ENCODE assay signal across 18 cellular contexts in genomic region chr1:20343937-20344302, GRCh38. TPM values are rescaled to one million over a fixed set of nuclear protein-coding genes. Genes with fewer than 3 reads are reported as not detected.
DNase-seq lines count a peak whose midpoint lies in the region; ATAC-seq and TF ChIP-seq lines count a peak whose summit lies in the region.
"Had no signal": no experiment of that assay in that cellular context is flagged by ENCODE, and none has a peak within 500 bp of the region (broad histone marks: within the 10 kb centered on the region; RNA-seq: fewer than 3 reads in every experiment).

No MANE protein-coding gene starts in this region.

- no peak overlapping the region for H3K27ac Mint-ChIP-seq in T-helper 17 cell
- H3K27ac Mint-ChIP-seq: activated CD8-positive, alpha-beta memory T cell treated with anti-CD3 and anti-CD28 coated beads, Interleukin-2, amount 10 ng/mL, durations not matched to agents 7 days and 5 days; activated naive CD4-positive, alpha-beta T cell treated with anti-CD3 and anti-CD28 coated beads, Interleukin-2, amount 10 ng/mL, durations not matched to agents 7 days and 5 days had no signal

- no peaks in the 10 kb centered on the region for H3F3A ChIP-seq in MM.1S (ENCODE audit: insufficient read depth, low read length)

- H3K9me2 ChIP-seq in MM.1S (replicated peaks; ENCODE audit: insufficient read depth, low read length): no peaks in the 10 kb centered on the region

- no peak overlapping the region for H3K4ac ChIP-seq in trophoblast cell (ENCODE audit: low read depth, low read length)

- H4K20me1 ChIP-seq in MM.1S (ENCODE audit: insufficient read depth, low read length): no peaks in the 10 kb centered on the region

- H3K9ac ChIP-seq in trophoblast cell (ENCODE audit: low read length) (no peak overlapping the region), MM.1S (ENCODE audit: low read length) (no peak overlapping the region)

- H3K18ac ChIP-seq in trophoblast cell (ENCODE audit: low read length): no peak overlapping the region

- peaks cover 20% of the 10 kb centered on the region for H3K27me3 ChIP-seq in H7 (ENCODE audit: control insufficient read depth, insufficient read depth, low read length)
- no peaks in the 10 kb centered on the region; the same call in 1 of the 2 replicates for H3K27me3 ChIP-seq in iPS DF 6.9 (ENCODE audit: control insufficient read depth, insufficient read depth, low read length)
- peaks cover 9% of the 10 kb centered on the region for H3K27me3 ChIP-seq in trophoblast cell (ENCODE audit: insufficient read depth, low read length)
- H3K27me3 ChIP-seq in MM.1S (replicated peaks; ENCODE audit: insufficient read depth, low read length): peaks cover 85% of the 10 kb centered on the region

- ATAC-seq in T-helper 17 cell: no peak
- ATAC-seq: activated CD8-positive, alpha-beta memory T cell treated with anti-CD3 and anti-CD28 coated beads, Interleukin-2, amount 10 ng/mL, durations not matched to agents 7 days and 5 days; gastroesophageal sphincter had no signal

- H3K9me3 ChIP-seq in T-helper 17 cell (ENCODE audit: control insufficient read depth, low read length, poor library complexity, severe bottlenecking) (no peaks in the 10 kb centered on the region), iPS DF 6.9 (ENCODE audit: control insufficient read depth, insufficient read depth, low read length) (no peaks in the 10 kb centered on the region), trophoblast cell (ENCODE audit: insufficient read depth, low read depth, low read length) (peaks cover 7% of the 10 kb centered on the region), MM.1S (replicated peaks; ENCODE audit: insufficient read depth, low read length) (no peaks in the 10 kb centered on the region)

- H3K79me2 ChIP-seq in trophoblast cell (ENCODE audit: control insufficient read depth, insufficient read depth, low read length, poor library complexity) (no peaks in the 10 kb centered on the region), MM.1S (ENCODE audit: low read length) (no peaks in the 10 kb centered on the region)

- peak overlapping the region; percentile 39 for H3K4me2 ChIP-seq in trophoblast cell (ENCODE audit: low read length)
- no peak overlapping the region for H3K4me2 ChIP-seq in MM.1S (ENCODE audit: low read depth, low read length)

- TF ChIP-seq CTCF in MM.1S (IDR thresholded peaks at IDR 0.05; ENCODE audit: low read length): no peak

- no peak overlapping the region for H2AK5ac ChIP-seq in trophoblast cell (ENCODE audit: low read length)

- peaks cover 10% of the 10 kb centered on the region; the same call in 1 of the 2 replicates for H3K4me1 ChIP-seq in iPS DF 6.9 (ENCODE audit: control insufficient read depth, insufficient read depth, low read length)
- H3K4me1 ChIP-seq in trophoblast cell (ENCODE audit: control insufficient read depth in 1 of 2, insufficient read depth in 2 of 2, low read length in 2 of 2): peaks cover 2 to 6% of the 10 kb centered on the region in 2 experiments
- H3K4me1 ChIP-seq in MM.1S (ENCODE audit: low read length): no peaks in the 10 kb centered on the region

- peaks cover 35% of the 10 kb centered on the region for H3K27me3 Mint-ChIP-seq in T-helper 17 cell

- no peak overlapping the region for H4K8ac ChIP-seq in trophoblast cell (ENCODE audit: low read depth, low read length)

- no peaks in the 10 kb centered on the region for H3K79me1 ChIP-seq in trophoblast cell (ENCODE audit: low read length)

- peak overlapping the region; percentile 73 for H3K4me3 Mint-ChIP-seq in T-helper 17 cell
- H3K4me3 Mint-ChIP-seq: activated CD8-positive, alpha-beta memory T cell treated with anti-CD3 and anti-CD28 coated beads, Interleukin-2, amount 10 ng/mL, durations not matched to agents 7 days and 5 days; activated naive CD4-positive, alpha-beta T cell treated with anti-CD3 and anti-CD28 coated beads, Interleukin-2, amount 10 ng/mL, durations not matched to agents 7 days and 5 days had no signal

- H2BK12ac ChIP-seq in trophoblast cell (ENCODE audit: low read length): no peak overlapping the region

- H3K14ac ChIP-seq in trophoblast cell (ENCODE audit: low read length): no peak overlapping the region

- no peak overlapping the region for H4K91ac ChIP-seq in trophoblast cell (ENCODE audit: low read depth, low read length)

- H3K36me3 ChIP-seq in H7 (replicated peaks; ENCODE audit: control insufficient read depth, insufficient read depth, low read length) (no peaks in the 10 kb centered on the region), iPS DF 6.9 (ENCODE audit: control insufficient read depth, insufficient read depth, low read length) (no peaks in the 10 kb centered on the region), trophoblast cell (ENCODE audit: control insufficient read depth in 1 of 2, insufficient read depth in 2 of 2, low read length in 2 of 2) (no peaks in the 10 kb centered on the region), MM.1S (replicated peaks; ENCODE audit: insufficient read depth, low read length) (no peaks in the 10 kb centered on the region)
- H3K36me3 ChIP-seq: cardiac muscle cell, gastroesophageal sphincter had no signal

- no peak overlapping the region for H4K12ac ChIP-seq in trophoblast cell (ENCODE audit: low read depth, low read length)

- H2AFZ ChIP-seq in trophoblast cell (ENCODE audit: insufficient read depth, low read length, poor library complexity): no peak overlapping the region
- H2AFZ ChIP-seq in MM.1S (ENCODE audit: low read length): no peak overlapping the region

- H3K23ac ChIP-seq in trophoblast cell (ENCODE audit: low read length): no peak overlapping the region

- no peak for DNase-seq in H7
- DNase-seq in T-helper 17 cell: no peak
- DNase-seq in iPS DF 6.9 (ENCODE audit: low read depth, low spot score): no peak
- DNase-seq in trophoblast cell: no peak
- no peak for DNase-seq in MV-4-11 (lab: John Stamatoyannopoulos, UW)
- DNase-seq in stimulated activated CD8-positive, alpha-beta memory T cell treated with anti-CD3 and anti-CD28 coated beads, Interleukin-4, amount 100 ng/mL, for 48 hours: no peak
- no peak for DNase-seq in MM.1S
- DNase-seq: activated CD8-positive, alpha-beta memory T cell treated with anti-CD3 and anti-CD28 coated beads, Interleukin-2, amount 10 ng/mL, durations not matched to agents 7 days and 5 days; NCI-H1417 treated with DMSO at 0.1 percent for 48 hours; NCI-H226; NK-92 treated with Interleukin-12 subunit alpha and Interleukin-12 subunit beta, amount 100 ng/mL, for 24 hours had no signal

- no peaks in the 10 kb centered on the region for H3K36me3 Mint-ChIP-seq in T-helper 17 cell (ENCODE audit: low read depth)
- H3K36me3 Mint-ChIP-seq: activated CD8-positive, alpha-beta memory T cell treated with anti-CD3 and anti-CD28 coated beads, Interleukin-2, amount 10 ng/mL, durations not matched to agents 7 days and 5 days; activated naive CD4-positive, alpha-beta T cell treated with anti-CD3 and anti-CD28 coated beads, Interleukin-2, amount 10 ng/mL, durations not matched to agents 7 days and 5 days had no signal

- peaks cover 10% of the 10 kb centered on the region for H3K4me1 Mint-ChIP-seq in T-helper 17 cell
- H3K4me1 Mint-ChIP-seq: activated CD8-positive, alpha-beta memory T cell treated with anti-CD3 and anti-CD28 coated beads, Interleukin-2, amount 10 ng/mL, durations not matched to agents 7 days and 5 days had no signal

- no CpG with 5 or more reads among the region's 10 CpGs for WGBS in iPS DF 6.9 (ENCODE audit: insufficient coverage, insufficient read length)
- no CpG with 5 or more reads among the region's 10 CpGs for WGBS in trophoblast cell (ENCODE audit: extremely low coverage, insufficient coverage, insufficient read length)

- no peak overlapping the region for H2BK120ac ChIP-seq in trophoblast cell (ENCODE audit: insufficient read depth, low read length, poor library complexity)

- H3K4me3 ChIP-seq in H7 (ENCODE audit: insufficient read depth, low read depth, low read length): peak overlapping the region; percentile 46
- peak overlapping the region; percentile 33; the same call in 1 of the 2 replicates for H3K4me3 ChIP-seq in iPS DF 6.9 (ENCODE audit: low read length)
- no peak overlapping the region for H3K4me3 ChIP-seq in trophoblast cell (ENCODE audit: low read depth, low read length)
- H3K4me3 ChIP-seq in MM.1S (ENCODE audit: low read length): no peak overlapping the region

- H2BK5ac ChIP-seq in trophoblast cell (ENCODE audit: low read depth, low read length, poor library complexity): no peak overlapping the region

- H3K27ac ChIP-seq in iPS DF 6.9 (ENCODE audit: low read length) (no peak overlapping the region), trophoblast cell (ENCODE audit: low read depth, low read length) (no peak overlapping the region), MM.1S (ENCODE audit: low read length) (no peak overlapping the region)
- H3K27ac ChIP-seq: cardiac muscle cell, gastroesophageal sphincter, HL-60, psoas muscle had no signal

RNA-seq across cellular contexts. Expression of gene VWA5B1, which starts 53.2 kb away (rescaled TPM):
- total RNA-seq in H7 (2014; rRNA removed; shearing (Covaris generic)): 0.10 and 0.26 TPM in 2 replicates
- total RNA-seq in T-helper 17 cell: under 1 TPM; 0.13 to 0.15 TPM
- polyA plus RNA-seq in trophoblast cell (2013): not detected in 2 replicates
- total RNA-seq: activated CD8-positive, alpha-beta memory T cell treated with anti-CD3 and anti-CD28 coated beads, Interleukin-2, amount 10 ng/mL, durations not matched to agents 7 days and 5 days; LHCN-M2; T-helper 1 cell treated with Interleukin-12 subunit alpha and Interleukin-12 subunit beta and Interleukin-4 antibody, amounts not matched to agents 30 ng/mL and 1 ng/mL, for 36 hours had no signal

Comparison
In these comparisons a context has a peak if more than half of its experiments do, and no peak if none do; other contexts are left out.
1. H3K4me3 ChIP-seq: peak in H7 (single experiment) and iPS DF 6.9 (single experiment); none in trophoblast cell (single experiment) and MM.1S (single experiment).